21 cellular contexts compared by ENCODE assay signal in the genomic region with DNA sequence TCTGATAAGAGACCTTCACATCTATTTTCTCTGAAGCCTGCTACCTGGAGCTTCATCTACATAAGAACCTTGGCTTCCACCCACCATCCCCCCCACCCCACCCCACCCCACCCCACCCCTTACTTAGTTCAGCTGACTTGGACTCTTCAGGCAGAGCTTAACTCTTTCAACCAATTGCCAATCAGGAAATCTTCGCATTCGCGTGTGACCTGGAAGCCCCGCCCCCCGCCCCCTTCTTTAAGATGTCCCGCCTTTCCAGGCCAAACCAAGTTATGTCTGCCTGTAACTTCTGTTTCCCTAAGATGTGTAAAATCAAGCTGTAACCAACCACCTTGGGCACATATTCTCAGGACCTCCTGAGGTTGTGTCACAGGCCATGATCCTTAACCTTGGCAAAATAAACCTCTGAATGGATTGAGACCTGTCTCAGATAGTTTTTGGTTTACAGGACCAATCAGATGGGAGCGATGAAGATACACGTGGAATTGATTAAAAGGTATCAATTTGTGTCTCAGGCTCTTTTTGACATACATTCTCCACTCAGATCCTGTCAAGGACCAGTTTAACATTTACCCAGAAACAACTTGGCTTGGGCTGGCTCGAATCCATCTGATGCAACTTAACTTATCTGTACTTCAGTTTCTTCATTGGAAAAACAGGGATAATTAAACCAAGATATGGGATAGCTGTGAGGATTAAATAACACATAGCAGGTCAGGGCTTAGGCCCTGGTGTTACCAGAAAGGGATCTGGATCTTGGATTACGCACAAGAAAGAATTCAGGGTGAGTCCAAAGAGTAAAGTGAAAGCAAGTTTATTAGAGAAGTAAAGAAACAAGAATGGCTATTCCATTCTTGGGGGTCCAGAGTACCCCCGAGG. TPM values are rescaled to one million over a fixed set of nuclear protein-coding genes. Genes with fewer than 3 reads are reported as not detected.
A peak's percentile ranks its signal among the peaks of the same experiment; 100 is the strongest.
DNase-seq lines count a peak whose midpoint lies in the region; ATAC-seq and TF ChIP-seq lines count a peak whose summit lies in the region.
"Had no signal": no experiment of that assay in that cellular context is flagged by ENCODE, and none has a peak within 500 bp of the region (broad histone marks: within the 10 kb centered on the region; RNA-seq: fewer than 3 reads in every experiment).

No MANE protein-coding gene starts in this region.

- H3F3A ChIP-seq in PC-9 (ENCODE audit: insufficient read depth, low read depth) = peaks cover 15% of the 10 kb centered on the region

- peaks cover 0 to 3% of the 10 kb centered on the region in 2 donors for H3K9me3 Mint-ChIP-seq in activated T-cell treated with anti-CD3 and anti-CD28 coated beads, Interleukin-2, amount 50 U/mL, for 72 hours
- H3K9me3 Mint-ChIP-seq in stimulated activated effector memory CD8-positive, alpha-beta T cell treated with anti-CD3 and anti-CD28 coated beads, Interleukin-12 subunit alpha, Interleukin-12 subunit beta, amount 100 ng/mL, for 72 hours = peaks cover 3% of the 10 kb centered on the region
- peaks cover 0 to 8% (median 2%) of the 10 kb centered on the region in 7 donors for H3K9me3 Mint-ChIP-seq in CD14-positive monocyte

- H3K27me3 Mint-ChIP-seq in activated T-cell treated with anti-CD3 and anti-CD28 coated beads, Interleukin-2, amount 50 U/mL, for 72 hours (ENCODE audit: low read depth) = peaks cover 9% of the 10 kb centered on the region
- H3K27me3 Mint-ChIP-seq in CD14-positive monocyte (ENCODE audit: low read depth in 3 of 3) = peaks cover 5 to 9% (median 6%) of the 10 kb centered on the region in 3 donors

- H3K27me3 ChIP-seq in PC-9 (ENCODE audit: insufficient read depth, low read depth) (no peaks in the 10 kb centered on the region), esophagus squamous epithelium (no peaks in the 10 kb centered on the region)
- H3K27me3 ChIP-seq: ascending aorta had no signal

- no peak overlapping the region for H2AFZ ChIP-seq in PC-9

- intact Hi-C loops in PC-9 (cut with micrococcal nuclease; ENCODE audit: unreplicated experiment) (no loop called here), CD14-positive monocyte (cut with micrococcal nuclease) (loop anchor here in 1 of 2 donors (10.0 kb wide), 1 partner anchor 124 kb away; no protein-coding TSS in a partner anchor), esophagus squamous epithelium (cut with DNase I) (no loop called here)

- WGBS in esophagus squamous epithelium, 2 donors = 85 to 88% methylated on average over 7 to 9 of the region's 11 CpGs

- peak overlapping the region; percentile 27; the same call in 1 of the 2 replicates for H3K4me2 ChIP-seq in PC-9

- no TSS peak for BruUV-seq in PC-9 (replicated peaks; lab: Mats Ljungman, UMichigan)

- POLR2A ChIA-PET in PC-9 (lab: Charles Lee; ENCODE audit: unreplicated experiment) = no interaction called here

- peak in 1 of 2 donors; percentile 10 for ATAC-seq in activated T-cell treated with anti-CD3 and anti-CD28 coated beads, Interleukin-2, amount 50 U/mL, for 72 hours (replicated peaks in 1 of 2)
- no peak for ATAC-seq in stimulated activated effector memory CD8-positive, alpha-beta T cell treated with anti-CD3 and anti-CD28 coated beads, Interleukin-12 subunit alpha, Interleukin-12 subunit beta, amount 100 ng/mL, for 72 hours
- ATAC-seq: Right ventricle myocardium inferior had no signal

- H3K9me3 ChIP-seq in PC-9 (ENCODE audit: insufficient read depth, low read depth) = 0 out of 2 replicates have a peak, but pooled peaks cover 8% of the 10 kb centered on the region
- no peaks in the 10 kb centered on the region for H3K9me3 ChIP-seq in esophagus squamous epithelium
- H3K9me3 ChIP-seq: ascending aorta had no signal

- TF ChIP-seq CTCF in PC-9 (conservative IDR thresholded peaks at IDR 0.05) (no peak), CD14-positive monocyte (IDR thresholded peaks at IDR 0.05) (no peak), esophagus squamous epithelium (IDR thresholded peaks at IDR 0.05) (no peak)

- H3K27ac ChIP-seq in PC-9 (peak overlapping the region; percentile 63), esophagus squamous epithelium (no peak overlapping the region)
- H3K27ac ChIP-seq: ascending aorta, C4-2B had no signal

- H3K36me3 ChIP-seq in PC-9 (ENCODE audit: low read depth) (peaks cover 8% of the 10 kb centered on the region; the same call in 1 of the 2 replicates), esophagus squamous epithelium (peaks cover 0 to 5% (median 0%) of the 10 kb centered on the region in 3 donors)
- H3K36me3 ChIP-seq: ascending aorta had no signal

- CTCF ChIA-PET in PC-9 (lab: Charles Lee) = no interaction called here

- H3K27ac Mint-ChIP-seq in activated T-cell treated with anti-CD3 and anti-CD28 coated beads, Interleukin-2, amount 50 U/mL, for 72 hours = peak overlapping the region; percentile 82
- peak overlapping the region; percentile 14 for H3K27ac Mint-ChIP-seq in stimulated activated effector memory CD8-positive, alpha-beta T cell treated with anti-CD3 and anti-CD28 coated beads, Interleukin-12 subunit alpha, Interleukin-12 subunit beta, amount 100 ng/mL, for 72 hours
- H3K27ac Mint-ChIP-seq in CD14-positive monocyte = no peak overlapping the region

- TF ChIP-seq POLR2A in esophagus squamous epithelium (IDR thresholded peaks at IDR 0.05) = no peak

- H3K9me2 ChIP-seq in PC-9 (ENCODE audit: insufficient read depth) = no peaks in the 10 kb centered on the region

- no peaks in the 10 kb centered on the region for H4K20me1 ChIP-seq in PC-9 (ENCODE audit: insufficient read depth)

- DNase-seq in activated T-cell treated with anti-CD3 and anti-CD28 coated beads, Interleukin-2, amount 50 U/mL, for 72 hours = no peak
- no peak for DNase-seq in activated T-cell treated with anti-CD3 and anti-CD28 coated beads, Interleukin-2, amount 50 U/mL, for 1 hour
- DNase-seq in PC-9 (no peak), iPS-NIHi11 (ENCODE audit: low spot score) (peak; percentile 68), CD14-positive monocyte (ENCODE audit: low spot score) (no peak), esophagus squamous epithelium (lab: John Stamatoyannopoulos, UW) (no peak)
- no peak for DNase-seq in stimulated activated effector memory CD8-positive, alpha-beta T cell treated with anti-CD3 and anti-CD28 coated beads, Interleukin-12 subunit alpha, Interleukin-12 subunit beta, amount 100 ng/mL, for 72 hours (ENCODE audit: low spot score in 2 of 2)
- no peak for DNase-seq in stimulated activated CD4-positive, alpha-beta T cell treated with anti-CD3 and anti-CD28 coated beads, Interleukin-4, amount 100 ng/mL, for 24 hours
- DNase-seq: activated naive CD4-positive, alpha-beta T cell; cerebellar nuclear complex; DMS 273 treated with DMSO at 0.1 percent for 48 hours; effector CD4-positive, alpha-beta T cell; GDM1; glutamatergic neuron; NCI-H146; NCI-H2171 treated with DMSO at 0.1 percent for 48 hours; NCI-H526 treated with DMSO at 0.1 percent for 48 hours; retina had no signal

- H3K4me3 Mint-ChIP-seq in activated T-cell treated with anti-CD3 and anti-CD28 coated beads, Interleukin-2, amount 50 U/mL, for 72 hours = no peak overlapping the region
- no peak overlapping the region for H3K4me3 Mint-ChIP-seq in stimulated activated effector memory CD8-positive, alpha-beta T cell treated with anti-CD3 and anti-CD28 coated beads, Interleukin-12 subunit alpha, Interleukin-12 subunit beta, amount 100 ng/mL, for 72 hours
- no peak overlapping the region for H3K4me3 Mint-ChIP-seq in CD14-positive monocyte

- H3K79me2 ChIP-seq in PC-9 (ENCODE audit: low read depth) = no peaks in the 10 kb centered on the region

- H3K36me3 Mint-ChIP-seq in activated T-cell treated with anti-CD3 and anti-CD28 coated beads, Interleukin-2, amount 50 U/mL, for 72 hours (ENCODE audit: insufficient read depth in 2 of 2) = peaks cover 0 to 3% of the 10 kb centered on the region in 2 donors
- no peaks in the 10 kb centered on the region for H3K36me3 Mint-ChIP-seq in stimulated activated effector memory CD8-positive, alpha-beta T cell treated with anti-CD3 and anti-CD28 coated beads, Interleukin-12 subunit alpha, Interleukin-12 subunit beta, amount 100 ng/mL, for 72 hours
- H3K36me3 Mint-ChIP-seq in CD14-positive monocyte = no peaks in the 10 kb centered on the region

- H3K4me1 Mint-ChIP-seq in activated T-cell treated with anti-CD3 and anti-CD28 coated beads, Interleukin-2, amount 50 U/mL, for 72 hours (ENCODE audit: low read depth) = peaks cover 10% of the 10 kb centered on the region
- peaks cover 10% of the 10 kb centered on the region for H3K4me1 Mint-ChIP-seq in stimulated activated effector memory CD8-positive, alpha-beta T cell treated with anti-CD3 and anti-CD28 coated beads, Interleukin-12 subunit alpha, Interleukin-12 subunit beta, amount 100 ng/mL, for 72 hours
- peaks cover 11% of the 10 kb centered on the region for H3K4me1 Mint-ChIP-seq in CD14-positive monocyte

- peaks cover 22% of the 10 kb centered on the region for H3K4me1 ChIP-seq in PC-9 (replicated peaks; ENCODE audit: insufficient read depth)
- H3K4me1 ChIP-seq in esophagus squamous epithelium = peaks cover 0 to 18% (median 0%) of the 10 kb centered on the region in 3 donors
- H3K4me1 ChIP-seq: ascending aorta had no signal

- H3K4me3 ChIP-seq in PC-9 (no peak overlapping the region), esophagus squamous epithelium (no peak overlapping the region)
- H3K4me3 ChIP-seq: ascending aorta had no signal

RNA-seq across cellular contexts. Expression of gene GALNT12, which starts 43.6 kb away (rescaled TPM):
- 10 to 100 TPM in 1 of 2 donors, 1 to 10 TPM in 1; 6.6 to 11.2 TPM for total RNA-seq in activated T-cell treated with anti-CD3 and anti-CD28 coated beads, Interleukin-2, amount 50 U/mL, for 72 hours
- 50.3 and 52.9 TPM in 2 replicates for total RNA-seq in PC-9 (2021)
- not detected for polyA plus RNA-seq in CD14-positive monocyte
- 10 to 100 TPM; 17.5 to 25.9 (median 21.1) TPM for total RNA-seq in esophagus squamous epithelium

RNA-seq across cellular contexts. Expression of gene ANKS6, which starts 54.7 kb away (rescaled TPM):
- total RNA-seq in activated T-cell treated with anti-CD3 and anti-CD28 coated beads, Interleukin-2, amount 50 U/mL, for 72 hours = 10 to 100 TPM; 14.9 to 25.0 TPM
- total RNA-seq in PC-9 (2021) (74.7 and 87.7 TPM in 2 replicates), esophagus squamous epithelium (10 to 100 TPM; 11.0 to 21.7 (median 15.3) TPM)
- polyA plus RNA-seq in CD14-positive monocyte = under 1 TPM; 0.20 to 0.56 TPM

Comparison
In these comparisons a context has a peak if more than half of its experiments do, and no peak if none do; other contexts are left out.
1. H3K27ac Mint-ChIP-seq: peak in activated T-cell treated with anti-CD3 and anti-CD28 coated beads, Interleukin-2, amount 50 U/mL, for 72 hours (single experiment) and stimulated activated effector memory CD8-positive, alpha-beta T cell treated with anti-CD3 and anti-CD28 coated beads, Interleukin-12 subunit alpha, Interleukin-12 subunit beta, amount 100 ng/mL, for 72 hours (single experiment); none in CD14-positive monocyte (0 of 7).